ENCODE assay signal across 14 cellular contexts in the genomic region with DNA sequence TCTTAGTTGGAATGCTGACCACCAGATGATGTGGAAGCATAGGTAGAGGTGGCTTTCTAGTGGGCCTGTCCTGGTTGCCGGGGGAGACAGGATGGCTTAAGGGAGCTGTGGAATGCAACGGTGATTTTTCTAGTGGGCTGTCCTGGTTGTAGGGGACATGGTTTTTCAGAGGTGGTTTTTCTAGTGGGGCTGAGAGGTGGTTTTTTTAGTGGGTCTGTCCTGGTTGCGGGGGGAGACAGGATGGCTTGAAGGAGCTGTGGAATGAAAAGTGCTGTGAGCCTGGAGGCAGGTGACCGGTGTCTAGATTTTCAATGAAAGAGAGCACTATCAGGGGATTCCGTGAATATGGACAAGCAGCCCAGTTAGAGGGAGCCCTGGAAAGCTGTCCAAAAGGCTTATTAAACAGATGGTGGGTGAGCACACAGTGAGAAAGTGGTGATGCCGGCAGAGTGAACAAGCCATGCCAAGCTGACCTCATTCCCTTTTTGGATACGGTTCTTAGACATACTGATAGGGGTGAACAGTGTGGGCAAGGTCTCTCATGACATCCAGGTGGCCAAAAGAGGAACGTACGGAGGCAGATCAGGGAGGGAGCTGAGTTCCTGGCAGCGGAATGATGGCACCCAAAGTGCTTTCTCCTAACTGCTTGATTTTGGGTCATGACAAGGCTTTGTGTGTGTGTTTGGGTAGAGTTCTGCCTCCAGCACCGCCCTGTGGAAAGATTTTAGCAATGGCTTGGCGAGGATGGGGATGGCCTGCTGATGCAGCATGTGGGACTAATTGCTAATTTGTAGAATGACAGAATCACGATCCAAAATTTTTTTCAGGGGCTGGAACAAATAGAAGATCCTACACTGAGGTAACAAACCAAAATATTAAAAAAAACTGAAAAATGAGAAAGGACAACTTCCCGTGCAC.
DNase-seq lines count a peak whose midpoint lies in the region; ATAC-seq lines count a peak whose summit lies in the region.
"Had no signal": no experiment of that assay in that cellular context is flagged by ENCODE, and none has a peak within 500 bp of the region (broad histone marks: within the 10 kb centered on the region; RNA-seq: fewer than 3 reads in every experiment).

No MANE protein-coding gene starts in this region.

- POLR2A ChIA-PET in activated CD4-positive, alpha-beta memory T cell treated with anti-CD3 and anti-CD28 coated beads for 36 hours (lab: Charles Lee) = no interaction called here

- intact Hi-C loops in activated CD4-positive, alpha-beta memory T cell treated with anti-CD3 and anti-CD28 coated beads for 36 hours (cut with micrococcal nuclease) = no loop called here

- H3K9me3 Mint-ChIP-seq in activated CD4-positive, alpha-beta memory T cell treated with anti-CD3 and anti-CD28 coated beads for 36 hours = no peaks in the 10 kb centered on the region
- no peaks in the 10 kb centered on the region for H3K9me3 Mint-ChIP-seq in effector memory CD8-positive, alpha-beta T cell

- CTCF ChIA-PET in activated CD4-positive, alpha-beta memory T cell treated with anti-CD3 and anti-CD28 coated beads for 36 hours (lab: Charles Lee) = no interaction called here

- no peak for ATAC-seq in effector memory CD8-positive, alpha-beta T cell (replicated peaks)

- no peak overlapping the region for H3K27ac Mint-ChIP-seq in activated CD4-positive, alpha-beta memory T cell treated with anti-CD3 and anti-CD28 coated beads for 36 hours
- no peak overlapping the region for H3K27ac Mint-ChIP-seq in effector memory CD8-positive, alpha-beta T cell

- no peaks in the 10 kb centered on the region for H3K4me1 Mint-ChIP-seq in activated CD4-positive, alpha-beta memory T cell treated with anti-CD3 and anti-CD28 coated beads for 36 hours (ENCODE audit: low read depth)
- H3K4me1 Mint-ChIP-seq in effector memory CD8-positive, alpha-beta T cell (ENCODE audit: low read depth in 2 of 2) = no peaks in the 10 kb centered on the region

- DNase-seq in DMS 273 treated with DMSO at 0.1 percent for 48 hours (lab: John Stamatoyannopoulos, UW) (peak; percentile 28), NCI-H446 (lab: John Stamatoyannopoulos, UW) (peak; percentile 71 to 79), cerebellar cortex (ENCODE audit: low spot score) (peak; percentile 98), occipital lobe (lab: John Stamatoyannopoulos, UW) (peak; percentile 38)
- no peak for DNase-seq in activated CD4-positive, alpha-beta memory T cell treated with anti-CD3 and anti-CD28 coated beads for 36 hours
- DNase-seq in stimulated activated CD4-positive, alpha-beta T cell treated with anti-CD3 and anti-CD28 coated beads, Interleukin-12 subunit alpha, Interleukin-12 subunit beta, amount 100 ng/mL, for 4 hours = no peak
- DNase-seq in effector memory CD8-positive, alpha-beta T cell = no peak
- DNase-seq: Karpas-422, MM.1S, NCI-H1417, NCI-H2081, NCI-H226, NCI-H748 treated with DMSO at 0.1 percent for 48 hours, SIG-M5 had no signal

- no peaks in the 10 kb centered on the region for H3K36me3 Mint-ChIP-seq in activated CD4-positive, alpha-beta memory T cell treated with anti-CD3 and anti-CD28 coated beads for 36 hours
- peaks cover 3% of the 10 kb centered on the region for H3K36me3 Mint-ChIP-seq in effector memory CD8-positive, alpha-beta T cell (ENCODE audit: insufficient read depth)

- peaks cover 2% of the 10 kb centered on the region for H3K27me3 Mint-ChIP-seq in activated CD4-positive, alpha-beta memory T cell treated with anti-CD3 and anti-CD28 coated beads for 36 hours
- peaks cover 24 to 50% of the 10 kb centered on the region in 2 donors for H3K27me3 Mint-ChIP-seq in effector memory CD8-positive, alpha-beta T cell

- no peak overlapping the region for H3K4me3 Mint-ChIP-seq in activated CD4-positive, alpha-beta memory T cell treated with anti-CD3 and anti-CD28 coated beads for 36 hours
- H3K4me3 Mint-ChIP-seq in effector memory CD8-positive, alpha-beta T cell = no peak overlapping the region

Comparison
In these comparisons a context has a peak if more than half of its experiments do, and no peak if none do; other contexts are left out.
1. DNase-seq: peak in DMS 273 treated with DMSO at 0.1 percent for 48 hours (single experiment), NCI-H446 (2 of 2), cerebellar cortex (single experiment) and occipital lobe (single experiment); none in activated CD4-positive, alpha-beta memory T cell treated with anti-CD3 and anti-CD28 coated beads for 36 hours (single experiment), stimulated activated CD4-positive, alpha-beta T cell treated with anti-CD3 and anti-CD28 coated beads, Interleukin-12 subunit alpha, Interleukin-12 subunit beta, amount 100 ng/mL, for 4 hours (single experiment) and effector memory CD8-positive, alpha-beta T cell (0 of 3).